ENCODE assay signal across 8 cellular contexts in the genomic region with DNA sequence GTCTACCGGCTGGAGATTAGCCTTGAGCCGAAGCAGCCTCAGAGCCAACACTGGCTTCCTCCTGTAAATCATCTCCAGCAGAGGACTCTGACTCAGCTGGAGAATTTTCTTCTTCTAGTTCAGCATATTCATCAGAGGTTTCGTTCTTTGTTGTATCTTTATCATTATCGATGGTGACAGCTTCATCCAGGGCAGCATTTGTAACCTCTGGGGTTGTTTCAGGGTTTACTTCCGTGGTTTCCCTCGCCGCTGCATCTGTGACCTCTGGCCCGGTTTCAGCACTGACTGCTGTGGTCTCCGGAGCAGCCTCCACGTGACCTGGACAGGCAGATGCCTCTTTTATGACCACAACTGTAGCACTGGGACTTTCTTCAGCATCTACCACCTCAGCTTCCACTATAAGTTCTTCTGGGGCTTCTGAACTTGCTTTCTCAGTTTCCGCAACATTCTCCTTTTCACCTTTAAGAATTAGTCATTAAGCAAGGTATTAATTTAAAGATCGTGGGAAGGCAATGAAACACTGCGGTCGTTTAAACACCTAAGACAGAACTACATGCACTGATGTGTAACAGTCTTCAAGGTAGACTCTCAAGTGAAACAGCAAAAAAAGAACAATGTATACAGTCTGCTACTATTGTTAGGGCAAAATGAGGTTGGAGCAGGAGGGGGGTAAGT. TPM values are rescaled to one million over a fixed set of nuclear protein-coding genes. Genes with fewer than 3 reads are reported as not detected.
DNase-seq lines count a peak whose midpoint lies in the region; ATAC-seq, FAIRE-seq and TF ChIP-seq lines count a peak whose summit lies in the region.

No MANE protein-coding gene starts in this region.

- intact Hi-C loops in activated T-helper 2 cell treated with anti-CD3 and anti-CD28 coated beads, Interferon-gamma antibody, Interleukin-2, Interleukin-4, amounts not matched to agents 10 μg/mL and 5 μg/mL and 100 μg/mL, durations not matched to agents 14 hours and 24 hours and 36 hours (cut with micrococcal nuclease), result loop anchor here (1.0 to 2.0 kb wide), 7 partner anchors 14 to 251 kb away; a partner anchor contains a TSS
- intact Hi-C loops in ovary (cut with DNase I) (no loop called here), tibial artery (cut with DNase I; ENCODE audit: low total_unique reads) (loop anchor here (2.0 kb wide), 1 partner anchor 24 kb away; no protein-coding TSS in a partner anchor)

- peak overlapping the region; percentile 73 for H3K27ac Mint-ChIP-seq in activated T-helper 2 cell treated with anti-CD3 and anti-CD28 coated beads, Interferon-gamma antibody, Interleukin-2, Interleukin-4, amounts not matched to agents 10 μg/mL and 5 μg/mL and 100 μg/mL, durations not matched to agents 14 hours and 24 hours and 36 hours

- H3K4me1 ChIP-seq in ovary (ENCODE audit: insufficient read depth) (peaks cover 3% of the 10 kb centered on the region), tibial artery (no peaks in the 10 kb centered on the region)

- H3K36me3 ChIP-seq in ovary, result no peaks in the 10 kb centered on the region
- H3K36me3 ChIP-seq in tibial artery, result no peaks in the 10 kb centered on the region

- WGBS in ovary, 3 donors, result 12 to 14% (median 14%) methylated on average over 14 of the region's 14 CpGs

- ATAC-seq in GM19035 (IDR thresholded peaks at IDR 0.05; ENCODE audit: unreplicated experiment), result peak; percentile 98
- peak; percentile 97 for ATAC-seq in HG03175 (IDR thresholded peaks at IDR 0.05; ENCODE audit: unreplicated experiment)

- peaks cover 18% of the 10 kb centered on the region for H3K27me3 Mint-ChIP-seq in activated T-helper 2 cell treated with anti-CD3 and anti-CD28 coated beads, Interferon-gamma antibody, Interleukin-2, Interleukin-4, amounts not matched to agents 10 μg/mL and 5 μg/mL and 100 μg/mL, durations not matched to agents 14 hours and 24 hours and 36 hours (ENCODE audit: low read depth)

- H3K9me3 Mint-ChIP-seq in activated T-helper 2 cell treated with anti-CD3 and anti-CD28 coated beads, Interferon-gamma antibody, Interleukin-2, Interleukin-4, amounts not matched to agents 10 μg/mL and 5 μg/mL and 100 μg/mL, durations not matched to agents 14 hours and 24 hours and 36 hours, result no peaks in the 10 kb centered on the region

- H3K4me3 Mint-ChIP-seq in activated T-helper 2 cell treated with anti-CD3 and anti-CD28 coated beads, Interferon-gamma antibody, Interleukin-2, Interleukin-4, amounts not matched to agents 10 μg/mL and 5 μg/mL and 100 μg/mL, durations not matched to agents 14 hours and 24 hours and 36 hours (ENCODE audit: low read depth), result peak overlapping the region; percentile 37

- no peaks in the 10 kb centered on the region for H3K9me3 ChIP-seq in ovary
- H3K9me3 ChIP-seq in tibial artery, result no peaks in the 10 kb centered on the region

- H3K4me1 Mint-ChIP-seq in activated T-helper 2 cell treated with anti-CD3 and anti-CD28 coated beads, Interferon-gamma antibody, Interleukin-2, Interleukin-4, amounts not matched to agents 10 μg/mL and 5 μg/mL and 100 μg/mL, durations not matched to agents 14 hours and 24 hours and 36 hours (ENCODE audit: low read depth), result peaks cover 27% of the 10 kb centered on the region

- DNase-seq in AG08395 (ENCODE audit: low spot score), result peak; percentile 79
- peak; percentile 74 for DNase-seq in RCC 7860 (ENCODE audit: low spot score)
- peak; percentile 77 for DNase-seq in activated T-helper 2 cell treated with anti-CD3 and anti-CD28 coated beads, Interferon-gamma antibody, Interleukin-2, Interleukin-4, amounts not matched to agents 10 μg/mL and 5 μg/mL and 100 μg/mL, durations not matched to agents 14 hours and 24 hours and 36 hours (ENCODE audit: low spot score)
- DNase-seq in fibroblast of villous mesenchyme (ENCODE audit: low read depth), result peak; percentile 92
- peak; percentile 58 to 74 (median 69) for DNase-seq in ovary
- peak; percentile 70 to 76 for DNase-seq in tibial artery

- peak overlapping the region; percentile 49 for H3K4me3 ChIP-seq in fibroblast of villous mesenchyme (ENCODE audit: low read depth, low read length)
- H3K4me3 ChIP-seq in ovary, result peak overlapping the region; percentile 36
- peak overlapping the region; percentile 35 to 44 for H3K4me3 ChIP-seq in tibial artery

- TF ChIP-seq EP300 in ovary (IDR thresholded peaks at IDR 0.05), result no peak

- H3K27me3 ChIP-seq in ovary (no peaks in the 10 kb centered on the region), tibial artery (no peaks in the 10 kb centered on the region)

- no peaks in the 10 kb centered on the region for H3K36me3 Mint-ChIP-seq in activated T-helper 2 cell treated with anti-CD3 and anti-CD28 coated beads, Interferon-gamma antibody, Interleukin-2, Interleukin-4, amounts not matched to agents 10 μg/mL and 5 μg/mL and 100 μg/mL, durations not matched to agents 14 hours and 24 hours and 36 hours (ENCODE audit: low read depth)

- H3K27ac ChIP-seq in ovary, result peak overlapping the region; percentile 7 to 30
- H3K27ac ChIP-seq in tibial artery, result peak overlapping the region in 1 of 2 donors; percentile 1

- TF ChIP-seq CTCF in fibroblast of villous mesenchyme (IDR thresholded peaks at IDR 0.05; ENCODE audit: insufficient read depth, low read depth, low read length) (no peak), ovary (IDR thresholded peaks at IDR 0.05) (no peak), tibial artery (IDR thresholded peaks at IDR 0.05) (no peak)

- peak; percentile 84 for FAIRE-seq in RCC 7860 (lab: Jason Lieb, UNC)

- no peak for TF ChIP-seq POLR2A in ovary (IDR thresholded peaks at IDR 0.05)

RNA-seq across cellular contexts. Expression of a gene that starts 13.3 kb away (rescaled TPM):
- not detected in 2 replicates for total RNA-seq in activated T-helper 2 cell treated with anti-CD3 and anti-CD28 coated beads, Interferon-gamma antibody, Interleukin-2, Interleukin-4, amounts not matched to agents 10 μg/mL and 5 μg/mL and 100 μg/mL, durations not matched to agents 14 hours and 24 hours and 36 hours
- total RNA-seq in fibroblast of villous mesenchyme (41.2 and 106 TPM in 2 replicates), ovary (10 to 100 TPM; 11.4 to 26.1 (median 18.3) TPM)
- polyA plus RNA-seq in ovary, result 100 to 1,000 TPM in 1 of 2 donors, 10 to 100 TPM in 1; 22.9 to 108 TPM

RNA-seq across cellular contexts. Expression of a gene that starts 34.6 kb away (rescaled TPM):
- total RNA-seq in activated T-helper 2 cell treated with anti-CD3 and anti-CD28 coated beads, Interferon-gamma antibody, Interleukin-2, Interleukin-4, amounts not matched to agents 10 μg/mL and 5 μg/mL and 100 μg/mL, durations not matched to agents 14 hours and 24 hours and 36 hours, result 86.7 and 97.4 TPM in 2 replicates
- total RNA-seq in fibroblast of villous mesenchyme (37.0 and 66.5 TPM in 2 replicates), ovary (10 to 100 TPM; 19.1 to 50.8 (median 35.7) TPM)
- polyA plus RNA-seq in ovary, result 10 to 100 TPM in 1 of 2 donors, 1 to 10 TPM in 1; 7.1 to 10.6 TPM

RNA-seq across cellular contexts. Expression of a gene that starts 35.6 kb away (rescaled TPM):
- total RNA-seq in activated T-helper 2 cell treated with anti-CD3 and anti-CD28 coated beads, Interferon-gamma antibody, Interleukin-2, Interleukin-4, amounts not matched to agents 10 μg/mL and 5 μg/mL and 100 μg/mL, durations not matched to agents 14 hours and 24 hours and 36 hours, result 50.9 and 51.4 TPM in 2 replicates
- total RNA-seq in fibroblast of villous mesenchyme (39.7 and 47.0 TPM in 2 replicates), ovary (10 to 100 TPM; 24.6 to 68.7 (median 53.1) TPM)
- polyA plus RNA-seq in ovary, result 10 to 100 TPM; 80.1 to 89.8 TPM

Comparison
In these comparisons a context has a peak if more than half of its experiments do, and no peak if none do; other contexts are left out.
1. RNA of a gene that starts 13.3 kb away (total RNA-seq): 41.2 to 106 TPM in fibroblast of villous mesenchyme and 11.4 to 26.1 TPM in ovary; not detected in activated T-helper 2 cell treated with anti-CD3 and anti-CD28 coated beads, Interferon-gamma antibody, Interleukin-2, Interleukin-4, amounts not matched to agents 10 μg/mL and 5 μg/mL and 100 μg/mL, durations not matched to agents 14 hours and 24 hours and 36 hours; every median in the first group is over 10 times any median in the second.
2. intact Hi-C loops: an anchor here in activated T-helper 2 cell treated with anti-CD3 and anti-CD28 coated beads, Interferon-gamma antibody, Interleukin-2, Interleukin-4, amounts not matched to agents 10 μg/mL and 5 μg/mL and 100 μg/mL, durations not matched to agents 14 hours and 24 hours and 36 hours (1.0 to 2.0 kb wide) and tibial artery (2.0 kb wide); none called in ovary.
3. Peak in every context shown above with its lines, with median percentiles within 50 percentile points of each other: DNase-seq and H3K4me3 ChIP-seq.